In the genomic region with DNA sequence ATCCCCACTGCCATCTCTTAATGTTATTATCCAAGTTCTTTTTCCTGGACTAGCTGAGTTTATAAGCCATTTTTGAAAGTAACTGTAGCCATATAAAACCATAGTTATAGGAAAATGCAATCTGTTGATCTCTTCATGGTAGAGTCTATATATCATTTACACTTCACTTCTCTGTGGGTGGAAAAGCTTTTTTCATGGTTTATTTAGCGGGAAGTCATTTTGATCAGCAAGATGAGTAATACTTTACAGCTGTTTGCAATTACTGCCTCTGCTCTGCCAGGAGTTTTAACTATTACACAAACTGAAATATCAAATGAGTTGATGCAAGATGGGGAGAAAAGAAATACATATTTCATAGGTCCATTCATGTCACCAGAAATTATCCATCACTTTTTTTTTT, we compare ENCODE assay signal across 7 cellular contexts.
DNase-seq lines count a peak whose midpoint lies in the region; ATAC-seq and TF ChIP-seq lines count a peak whose summit lies in the region.
"Not testable (repeated sequence)": the region's sequence is repeated elsewhere in the genome, so short reads cannot be mapped to it uniquely, and the experiment has no call there.

No MANE protein-coding gene starts in this region.

- not testable (repeated sequence) for H4K20me1 ChIP-seq in SK-N-SH (ENCODE audit: insufficient read depth)

- H3K79me2 ChIP-seq in SK-N-SH (ENCODE audit: insufficient read depth) = not testable (repeated sequence)

- CTCF ChIA-PET in A673 (lab: Charles Lee); SK-N-SH (lab: Yijun Ruan, JAX): not testable (repeated sequence)

- not testable (repeated sequence) for H3K4me3 ChIP-seq in A673 (ENCODE audit: low read depth, low read length, poor library complexity, severe bottlenecking); SK-N-SH (ENCODE audit: low read depth in 2 of 2, low read length in 1 of 2); astrocyte of the spinal cord (ENCODE audit: low read depth, low read length)

- not testable (repeated sequence) for TF ChIP-seq RAD21 in SK-N-SH (IDR thresholded peaks at IDR 0.05; ENCODE audit: low read length)

- not testable (repeated sequence) for H3K9ac ChIP-seq in SK-N-SH

- 0% methylated on average over 1 of the region's 1 CpG for WGBS in SK-N-SH (ENCODE audit: low lambda C conversion rate)

- H2AFZ ChIP-seq in SK-N-SH (ENCODE audit: low read depth) = not testable (repeated sequence)

- not testable (repeated sequence) for H3F3A ChIP-seq in SK-N-SH (replicated peaks; ENCODE audit: insufficient read depth)

- not testable (repeated sequence) for H3K36me3 ChIP-seq in A673 (ENCODE audit: insufficient read depth, low read length, poor library complexity, severe bottlenecking); SK-N-SH (replicated peaks in 1 of 2; ENCODE audit: control insufficient read depth in 1 of 2, insufficient read depth in 2 of 2, low read length in 1 of 2)

- intact Hi-C loops in A673 (cut with micrococcal nuclease; ENCODE audit: unreplicated experiment); left colon (cut with DNase I, micrococcal nuclease); sciatic nerve (cut with DNase I): not testable (repeated sequence)

- DNase-seq in A673 (ENCODE audit: low spot score) = peak; percentile 88
- peak; percentile 19 for DNase-seq in NCI-H69 (lab: John Stamatoyannopoulos, UW)
- not testable (repeated sequence) for DNase-seq in SK-N-SH; left colon; sciatic nerve (ENCODE audit: low spot score)
- DNase-seq in astrocyte of the spinal cord (ENCODE audit: low read depth, low spot score) = peak; percentile 9
- peak; percentile 31 for DNase-seq in fibroblast of peridontal ligament (ENCODE audit: extremely low read depth)

- H3K4me2 ChIP-seq in SK-N-SH = not testable (repeated sequence)

- not testable (repeated sequence) for H3K9me2 ChIP-seq in SK-N-SH

- in situ Hi-C loops in astrocyte of the spinal cord (cut with HindIII; ENCODE audit: low sequenced_read_pairs) = not testable (repeated sequence)

- H3K27ac ChIP-seq in A673 (ENCODE audit: low read depth, low read length, poor library complexity, severe bottlenecking) = peak overlapping the region; percentile 72
- not testable (repeated sequence) for H3K27ac ChIP-seq in SK-N-SH (ENCODE audit: low read depth in 2 of 2, low read length in 1 of 2)

- ATAC-seq in left colon (peak; percentile 55), sciatic nerve (peak; percentile 60)

- TF ChIP-seq EP300 in SK-N-SH (IDR thresholded peaks at IDR 0.05; ENCODE audit: borderline replicate concordance in 1 of 2, low read depth in 1 of 2, low read length in 1 of 2) = not testable (repeated sequence)

- BruUV-seq in A673 (replicated peaks; lab: Mats Ljungman, UMichigan) = not testable (repeated sequence)

- H3K27me3 ChIP-seq in A673 (replicated peaks; ENCODE audit: insufficient read depth, low read depth, low read length, poor library complexity); SK-N-SH (ENCODE audit: insufficient read depth): not testable (repeated sequence)

- H3K9me3 ChIP-seq in A673 (ENCODE audit: low read depth, low read length, poor library complexity, severe bottlenecking); SK-N-SH: not testable (repeated sequence)

- H3K4me1 ChIP-seq in A673 (ENCODE audit: insufficient read depth, low read length, poor library complexity, severe bottlenecking) = peaks cover 58% of the 10 kb centered on the region
- peaks cover 0 to 13% of the 10 kb centered on the region in 2 experiments; a peak in 1 of 4 replicates for H3K4me1 ChIP-seq in SK-N-SH (ENCODE audit: control insufficient read depth in 1 of 2, insufficient read depth in 2 of 2, low read depth in 1 of 2, low read length in 1 of 2)

- TF ChIP-seq CTCF in A673 (conservative IDR thresholded peaks at IDR 0.05; ENCODE audit: low read depth, low read length); SK-N-SH (IDR thresholded peaks at IDR 0.05); astrocyte of the spinal cord (IDR thresholded peaks at IDR 0.05; ENCODE audit: low read depth, low read length): not testable (repeated sequence)

- POLR2A ChIA-PET in A673 (lab: Charles Lee; ENCODE audit: low non-redundant PET); SK-N-SH (lab: Yijun Ruan, JAX): not testable (repeated sequence)

TF ChIP-seq in SK-N-SH, 30 proteins besides CTCF, POLR2A, EP300 and RAD21:
- TF ChIP-seq TCF12 (IDR thresholded peaks at IDR 0.05) = peak; percentile 31; the same call in 1 of the 2 replicates
TF ChIP-seq in SK-N-SH: peak in this region for 1; not testable (repeated sequence) for 29.
